ENCODE assay signal across 29 cellular contexts in the genomic region with DNA sequence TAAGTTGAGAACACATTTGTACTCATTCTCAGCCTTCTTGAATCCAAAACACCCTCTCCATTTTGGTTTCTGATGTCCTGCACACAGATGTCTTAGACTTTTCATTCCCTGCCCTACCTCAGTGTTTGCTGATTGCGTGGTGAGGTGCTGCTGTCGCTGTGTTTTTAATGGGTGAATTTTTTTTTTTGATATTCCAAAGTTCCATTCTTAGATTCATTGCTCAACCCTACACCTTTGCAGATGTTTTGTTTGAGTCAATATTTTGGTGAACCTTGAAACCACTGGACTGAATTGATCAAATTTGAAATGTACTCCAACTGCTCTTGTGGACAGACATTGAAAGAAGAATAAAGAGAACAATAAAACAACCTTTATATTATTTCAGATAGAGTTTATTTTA.
"Had no signal": no experiment of that assay in that cellular context is flagged by ENCODE, and none has a peak within 500 bp of the region (broad histone marks: within the 10 kb centered on the region; RNA-seq: fewer than 3 reads in every experiment).

No MANE protein-coding gene starts in this region.

- H3K4me1 ChIP-seq: breast epithelium had no signal

- H3K9me3 ChIP-seq: ascending aorta, breast epithelium had no signal

- ATAC-seq: activated CD8-positive, alpha-beta memory T cell treated with anti-CD3 and anti-CD28 coated beads, Interleukin-2, amount 10 ng/mL, durations not matched to agents 7 days and 5 days; activated CD8-positive, alpha-beta T cell treated with anti-CD3 and anti-CD28 coated beads, Interleukin-2, amount 10 ng/mL, durations not matched to agents 7 days and 5 days; activated naive CD8-positive, alpha-beta T cell treated with anti-CD3 and anti-CD28 coated beads, Interleukin-2, amount 50 U/mL, for 24 hours had no signal

- H3K36me3 ChIP-seq: ascending aorta, breast epithelium had no signal

- H3K27ac ChIP-seq: ascending aorta, breast epithelium, VCaP had no signal

- DNase-seq: activated B cell treated with CpG ODN at 0.5 μM for 24 hours; activated CD4-positive, alpha-beta memory T cell treated with anti-CD3 and anti-CD28 coated beads, Interleukin-2, amount 10 ng/mL, durations not matched to agents 7 days and 5 days; activated CD4-positive, alpha-beta T cell treated with anti-CD3 and anti-CD28 coated beads for 4 hours; activated CD4-positive, alpha-beta T cell treated with anti-CD3 and anti-CD28 coated beads, Interleukin-2, amount 10 ng/mL, durations not matched to agents 24 days and 14 days; activated CD4-positive, alpha-beta T cell treated with anti-CD3 and anti-CD28 coated beads, Interleukin-2, amount 50 U/mL, for 1 hour; activated CD4-positive, alpha-beta T cell treated with anti-CD3 and anti-CD28 coated beads, Interleukin-2, amount 50 U/mL, for 4 hours; activated CD4-positive, CD25-positive, alpha-beta regulatory T cell treated with anti-CD3 and anti-CD28 coated beads, Interleukin-2, amount 50 U/mL, for 72 hours; activated CD8-positive, alpha-beta memory T cell treated with anti-CD3 and anti-CD28 coated beads for 24 hours; activated CD8-positive, alpha-beta memory T cell treated with anti-CD3 and anti-CD28 coated beads, Interleukin-2, amount 10 ng/mL, durations not matched to agents 7 days and 5 days; activated CD8-positive, alpha-beta memory T cell treated with anti-CD3 and anti-CD28 coated beads, Interleukin-2, amount 50 U/mL, for 48 hours; activated CD8-positive, alpha-beta T cell treated with anti-CD3 and anti-CD28 coated beads, Interleukin-2, amount 10 ng/mL, durations not matched to agents 7 days and 5 days; activated effector memory CD4-positive, alpha-beta T cell treated with Interleukin-2 at 50 U/mL for 16 hours; activated gamma-delta T cell; activated naive CD4-positive, alpha-beta T cell treated with anti-CD3 and anti-CD28 coated beads, Interleukin-2, amount 10 ng/mL, durations not matched to agents 7 days and 5 days; activated naive CD4-positive, alpha-beta T cell treated with Interleukin-2 at 50 U/mL for 16 hours; activated naive CD8-positive, alpha-beta T cell treated with anti-CD3 and anti-CD28 coated beads, Interleukin-2, amount 10 ng/mL, durations not matched to agents 7 days and 5 days; activated naive CD8-positive, alpha-beta T cell treated with anti-CD3 and anti-CD28 coated beads, Interleukin-2, amount 50 U/mL, for 24 hours; activated T-cell treated with anti-CD3 and anti-CD28 coated beads, Interleukin-2, amount 50 U/mL, for 24 hours; activated T-cell treated with anti-CD3 and anti-CD28 coated beads, Interleukin-2, amount 50 U/mL, for 48 hours; amygdala; anterior cingulate cortex; central memory CD4-positive, alpha-beta T cell; T-helper 1 cell; T-helper 2 cell; T-helper 9 cell had no signal

- H3K27me3 ChIP-seq: ascending aorta, breast epithelium had no signal

- FAIRE-seq: TTC549 had no signal

- H3K4me3 ChIP-seq: ascending aorta, breast epithelium had no signal
